Comparison of ENCODE assay signal across 7 cellular contexts in genomic region chr2:54559593-54560145, GRCh38.
DNase-seq lines count a peak whose midpoint lies in the region; TF ChIP-seq lines count a peak whose summit lies in the region.

No MANE protein-coding gene starts in this region.

- no peaks in the 10 kb centered on the region for H3K9me3 ChIP-seq in MG63
- H3K9me3 ChIP-seq in adrenal gland (replicated peaks in 1 of 3): no peaks in the 10 kb centered on the region
- no peaks in the 10 kb centered on the region for H3K9me3 ChIP-seq in right atrium auricular region

- peak; percentile 57 to 88 for TF ChIP-seq POLR2A in adrenal gland (IDR thresholded peaks at IDR 0.05)

- peaks cover 40 to 82% of the 10 kb centered on the region in 2 donors for H3K4me1 ChIP-seq in adrenal gland (replicated peaks in 1 of 2)
- peaks cover 0 to 84% of the 10 kb centered on the region in 2 donors for H3K4me1 ChIP-seq in right atrium auricular region

- intact Hi-C loops in adrenal gland (cut with DNase I): no loop called here

- H3K4me3 ChIP-seq in MG63 (peak overlapping the region; percentile 70), adrenal gland (peak overlapping the region in 3 of 4 donors; percentile 50 to 92 (median 73)), right atrium auricular region (peak overlapping the region; percentile 18 to 52)

- peak overlapping the region; percentile 91 to 98 (median 96) for H3K27ac ChIP-seq in adrenal gland
- H3K27ac ChIP-seq in right atrium auricular region: peak overlapping the region; percentile 82 to 88

- H3K36me3 ChIP-seq in MG63 (peaks cover 11% of the 10 kb centered on the region; the same call in 1 of the 2 replicates), adrenal gland (replicated peaks in 1 of 2) (peaks cover 0 to 4% of the 10 kb centered on the region in 2 donors), right atrium auricular region (peaks cover 4% of the 10 kb centered on the region)

- H3K27me3 ChIP-seq in MG63 (no peaks in the 10 kb centered on the region), adrenal gland (no peaks in the 10 kb centered on the region), right atrium auricular region (no peaks in the 10 kb centered on the region)

- WGBS in adrenal gland, 4 donors: 1 to 13% (median 4%) methylated on average over 9 of the region's 9 CpGs

- peak; percentile 77 for DNase-seq in GM04503 (ENCODE audit: low read depth)
- peak; percentile 71 for DNase-seq in MG63
- DNase-seq in adrenal gland: peak in 6 of 7 donors; percentile 50 to 80 (median 68)
- peak; percentile 72 for DNase-seq in right atrium auricular region (ENCODE audit: low spot score)
- peak; percentile 58 for DNase-seq in putamen (ENCODE audit: low spot score)
- DNase-seq in NCI-H187 treated with DMSO at 0.1 percent for 48 hours (lab: John Stamatoyannopoulos, UW): no peak
- no peak for DNase-seq in NCI-H1694 (lab: John Stamatoyannopoulos, UW)

- no peak for TF ChIP-seq CTCF in adrenal gland (IDR thresholded peaks at IDR 0.05)
- TF ChIP-seq CTCF in right atrium auricular region (IDR thresholded peaks at IDR 0.05): no peak

Comparison
In these comparisons a context has a peak if more than half of its experiments do, and no peak if none do; other contexts are left out.
1. DNase-seq: peak in GM04503 (single experiment), MG63 (single experiment), adrenal gland (6 of 7), right atrium auricular region (single experiment) and putamen (single experiment); none in NCI-H187 treated with DMSO at 0.1 percent for 48 hours (single experiment) and NCI-H1694 (single experiment).
2. Peak in every context shown above with its lines, with median percentiles within 50 percentile points of each other: H3K4me3 ChIP-seq.